8 cellular contexts compared by ENCODE assay signal in the genomic region with DNA sequence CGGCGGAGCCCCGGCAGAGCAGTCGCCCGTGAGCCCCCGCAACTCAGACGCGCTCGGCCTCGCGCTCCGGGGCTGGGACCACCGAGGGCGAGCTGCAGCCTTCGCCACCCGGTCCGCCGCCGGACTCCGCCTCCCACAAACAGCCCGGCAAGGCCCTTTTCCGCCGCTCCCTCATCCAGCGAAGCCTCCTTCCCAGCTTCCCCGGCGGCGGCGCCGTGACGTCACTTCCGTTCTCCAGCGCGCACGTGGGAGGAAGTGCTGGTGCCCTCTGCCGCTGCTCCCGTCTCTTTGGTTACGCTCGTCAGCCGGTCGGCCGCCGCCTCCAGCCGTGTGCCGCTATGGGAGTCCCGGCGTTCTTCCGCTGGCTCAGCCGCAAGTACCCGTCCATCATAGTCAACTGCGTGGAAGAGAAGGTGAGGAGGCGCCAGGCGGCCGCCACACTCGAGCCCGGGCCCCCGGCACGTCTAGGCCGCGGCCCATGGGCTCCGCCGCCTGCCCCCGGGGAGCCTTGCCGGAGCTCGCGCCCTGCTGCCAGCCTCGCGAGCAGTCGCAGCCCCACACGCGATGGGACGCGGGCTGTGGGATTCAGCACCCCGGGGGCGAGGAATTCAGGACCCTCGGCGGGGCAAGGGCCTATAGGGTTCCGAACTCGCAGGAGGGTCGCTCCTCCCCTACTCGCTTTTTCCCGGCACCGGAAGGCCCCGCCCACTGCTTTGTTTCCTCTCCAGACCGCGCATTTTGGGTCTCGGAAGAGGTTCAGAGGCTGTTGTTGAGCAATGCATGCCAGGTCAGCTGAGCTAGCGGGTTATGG. TPM values are rescaled to one million over a fixed set of nuclear protein-coding genes. Genes with fewer than 3 reads are reported as not detected.
DNase-seq lines count a peak whose midpoint lies in the region; ATAC-seq and TF ChIP-seq lines count a peak whose summit lies in the region.

A gene with protein sequence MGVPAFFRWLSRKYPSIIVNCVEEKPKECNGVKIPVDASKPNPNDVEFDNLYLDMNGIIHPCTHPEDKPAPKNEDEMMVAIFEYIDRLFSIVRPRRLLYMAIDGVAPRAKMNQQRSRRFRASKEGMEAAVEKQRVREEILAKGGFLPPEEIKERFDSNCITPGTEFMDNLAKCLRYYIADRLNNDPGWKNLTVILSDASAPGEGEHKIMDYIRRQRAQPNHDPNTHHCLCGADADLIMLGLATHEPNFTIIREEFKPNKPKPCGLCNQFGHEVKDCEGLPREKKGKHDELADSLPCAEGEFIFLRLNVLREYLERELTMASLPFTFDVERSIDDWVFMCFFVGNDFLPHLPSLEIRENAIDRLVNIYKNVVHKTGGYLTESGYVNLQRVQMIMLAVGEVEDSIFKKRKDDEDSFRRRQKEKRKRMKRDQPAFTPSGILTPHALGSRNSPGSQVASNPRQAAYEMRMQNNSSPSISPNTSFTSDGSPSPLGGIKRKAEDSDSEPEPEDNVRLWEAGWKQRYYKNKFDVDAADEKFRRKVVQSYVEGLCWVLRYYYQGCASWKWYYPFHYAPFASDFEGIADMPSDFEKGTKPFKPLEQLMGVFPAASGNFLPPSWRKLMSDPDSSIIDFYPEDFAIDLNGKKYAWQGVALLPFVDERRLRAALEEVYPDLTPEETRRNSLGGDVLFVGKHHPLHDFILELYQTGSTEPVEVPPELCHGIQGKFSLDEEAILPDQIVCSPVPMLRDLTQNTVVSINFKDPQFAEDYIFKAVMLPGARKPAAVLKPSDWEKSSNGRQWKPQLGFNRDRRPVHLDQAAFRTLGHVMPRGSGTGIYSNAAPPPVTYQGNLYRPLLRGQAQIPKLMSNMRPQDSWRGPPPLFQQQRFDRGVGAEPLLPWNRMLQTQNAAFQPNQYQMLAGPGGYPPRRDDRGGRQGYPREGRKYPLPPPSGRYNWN (plus strand): TSS at position 271 of the 811 bp plus-strand sequence. CDS start 68 bp downstream, at position 339.

- peaks cover 12% of the 10 kb centered on the region for H3K36me3 Mint-ChIP-seq in nephron progenitor cell (ENCODE audit: low read depth)

- peak within 1 kb of the TSS; percentile 96 for H3K9ac ChIP-seq in Loucy (ENCODE audit: low read depth, low read length, poor library complexity, severe bottlenecking)

- H3K27me3 Mint-ChIP-seq in nephron progenitor cell (ENCODE audit: low read depth, poor library complexity) = peaks cover 14% of the 10 kb centered on the region
- H3K27me3 Mint-ChIP-seq in stimulated activated naive CD8-positive, alpha-beta T cell treated with anti-CD3 and anti-CD28 coated beads, Interleukin-15, amount 100 ng/mL, for 72 hours = no peaks in the 10 kb centered on the region

- H3K9me3 ChIP-seq in Loucy (ENCODE audit: insufficient read depth, low read depth, low read length) = no peaks in the 10 kb centered on the region

- peak; percentile 94 for DNase-seq in ELR (ENCODE audit: low read depth)
- DNase-seq in H7 = peak; percentile 92
- DNase-seq in activated effector memory CD4-positive, alpha-beta T cell treated with Interleukin-2 at 50 U/mL for 16 hours = peak; percentile 90
- peak; percentile 93 for DNase-seq in fibroblast of the aortic adventitia (ENCODE audit: low read depth)
- DNase-seq in nephron progenitor cell = peak; percentile 97
- DNase-seq in stimulated activated naive CD8-positive, alpha-beta T cell treated with anti-CD3 and anti-CD28 coated beads, Interleukin-15, amount 100 ng/mL, for 72 hours = peak; percentile 91 to 94

- H3K9me2 ChIP-seq in Loucy (replicated peaks; ENCODE audit: low read depth, low read length) = no peaks in the 10 kb centered on the region

- H3K27ac Mint-ChIP-seq in nephron progenitor cell = peak within 1 kb of the TSS; percentile 100
- peak within 1 kb of the TSS; percentile 99 to 100 for H3K27ac Mint-ChIP-seq in stimulated activated naive CD8-positive, alpha-beta T cell treated with anti-CD3 and anti-CD28 coated beads, Interleukin-15, amount 100 ng/mL, for 72 hours

- peaks cover 31% of the 10 kb centered on the region for H3K79me2 ChIP-seq in Loucy (ENCODE audit: insufficient read depth, low read length)

- peak within 1 kb of the TSS; percentile 96 for H3K4me3 ChIP-seq in H7 (ENCODE audit: insufficient read depth, low read depth, low read length)
- H3K4me3 ChIP-seq in Loucy (ENCODE audit: low read length, poor library complexity, severe bottlenecking) = peak within 1 kb of the TSS; percentile 96
- peak within 1 kb of the TSS; percentile 83 for H3K4me3 ChIP-seq in fibroblast of the aortic adventitia (ENCODE audit: low read depth, low read length)

- H3K27me3 ChIP-seq in H7 (ENCODE audit: control insufficient read depth, insufficient read depth, low read length) (no peaks in the 10 kb centered on the region; the same call in 1 of the 2 replicates), Loucy (ENCODE audit: insufficient read depth, low read length, poor library complexity, severe bottlenecking) (no peaks in the 10 kb centered on the region)

- no peak for TF ChIP-seq CTCF in Loucy (conservative IDR thresholded peaks at IDR 0.05; ENCODE audit: low read length)
- TF ChIP-seq CTCF in fibroblast of the aortic adventitia (IDR thresholded peaks at IDR 0.05; ENCODE audit: insufficient read depth, low read length) = no peak
- TF ChIP-seq CTCF in nephron progenitor cell (IDR thresholded peaks at IDR 0.05) = no peak

- peaks cover 19% of the 10 kb centered on the region for H4K20me1 ChIP-seq in Loucy (ENCODE audit: insufficient read depth, low read length, poor library complexity, severe bottlenecking)

- peak; percentile 92 for ATAC-seq in stimulated activated naive CD8-positive, alpha-beta T cell treated with anti-CD3 and anti-CD28 coated beads, Interleukin-15, amount 100 ng/mL, for 72 hours

- peak within 1 kb of the TSS; percentile 96 for H3K4me3 Mint-ChIP-seq in nephron progenitor cell
- peak within 1 kb of the TSS; percentile 96 to 98 for H3K4me3 Mint-ChIP-seq in stimulated activated naive CD8-positive, alpha-beta T cell treated with anti-CD3 and anti-CD28 coated beads, Interleukin-15, amount 100 ng/mL, for 72 hours

- H3K36me3 ChIP-seq in H7 (replicated peaks; ENCODE audit: control insufficient read depth, insufficient read depth, low read length) (peaks cover under 1% of the 10 kb centered on the region; the same call in 1 of the 2 replicates), Loucy (ENCODE audit: insufficient read depth, low read length) (no peaks in the 10 kb centered on the region)

- H3K9me3 Mint-ChIP-seq in nephron progenitor cell = peaks cover 3% of the 10 kb centered on the region
- H3K9me3 Mint-ChIP-seq in stimulated activated naive CD8-positive, alpha-beta T cell treated with anti-CD3 and anti-CD28 coated beads, Interleukin-15, amount 100 ng/mL, for 72 hours = no peaks in the 10 kb centered on the region

- peaks cover 28% of the 10 kb centered on the region for H3K4me1 Mint-ChIP-seq in nephron progenitor cell
- peaks cover 20% of the 10 kb centered on the region for H3K4me1 Mint-ChIP-seq in stimulated activated naive CD8-positive, alpha-beta T cell treated with anti-CD3 and anti-CD28 coated beads, Interleukin-15, amount 100 ng/mL, for 72 hours

- H3K4me2 ChIP-seq in Loucy (ENCODE audit: low read depth, low read length, poor library complexity, severe bottlenecking) = peak within 1 kb of the TSS; percentile 98

- peaks cover 19% of the 10 kb centered on the region for H3K4me1 ChIP-seq in Loucy (ENCODE audit: insufficient read depth, low read length, poor library complexity, severe bottlenecking)

- TF ChIP-seq POLR2A in Raji (IDR thresholded peaks at IDR 0.05; ENCODE audit: insufficient read depth, low read depth, low read length) = peak; percentile 91

- no peaks in the 10 kb centered on the region for H3F3A ChIP-seq in Loucy (ENCODE audit: low read depth)

- peak within 1 kb of the TSS; percentile 85 for H2AFZ ChIP-seq in Loucy (ENCODE audit: low read length)

RNA-seq across cellular contexts. Expression of the gene that starts here (rescaled TPM):
- 137 and 143 TPM in 2 replicates for total RNA-seq in H7 (2014; rRNA removed; shearing (Covaris generic))
- 97.1 and 97.3 TPM in 2 replicates for total RNA-seq in fibroblast of the aortic adventitia (ENCODE audit: low replicate concordance)

Comparison
In these comparisons a context has a peak if more than half of its experiments do, and no peak if none do; other contexts are left out.
1. Peak in every context shown above with its lines: DNase-seq, ATAC-seq and H3K4me3 ChIP-seq.